ENCODE assay signal across 21 cellular contexts in genomic region chr2:33579226-33579625, GRCh38.
"Had no signal": no experiment of that assay in that cellular context is flagged by ENCODE, and none has a peak within 500 bp of the region (broad histone marks: within the 10 kb centered on the region; RNA-seq: fewer than 3 reads in every experiment).

No MANE protein-coding gene starts in this region.

- DNase-seq: erythroblast; heart left ventricle; hippocampal formation; left colon; left ventricle myocardium superior; mesendoderm; naive B cell; occipital lobe; pancreas; right cardiac atrium; small intestine; stimulated activated CD4-positive, alpha-beta T cell treated with anti-CD3 and anti-CD28 coated beads, Interleukin-12 subunit alpha, Interleukin-12 subunit beta, amount 100 ng/mL, for 4 hours; stimulated activated naive CD4-positive, alpha-beta T cell; stomach; substantia nigra; upper lobe of right lung had no signal

- ATAC-seq: heart left ventricle, left colon, left ventricle myocardium superior, pancreas, right cardiac atrium, upper lobe of right lung had no signal

- H3K36me3 Mint-ChIP-seq: naive B cell had no signal

- H3K9me3 Mint-ChIP-seq: dendritic cell treated with granulocyte-macrophage colony-stimulating factor and Interleukin-4, amounts not matched to agents 40 ng/mL and 50 ng/mL, for 4 days; naive B cell; nephron had no signal

- H3K4me3 ChIP-seq: heart left ventricle, lung, pancreas, stomach, upper lobe of right lung, vagina had no signal

- H3K27ac Mint-ChIP-seq: progenitor cell of endocrine pancreas had no signal

- H3K4me3 Mint-ChIP-seq: dendritic cell treated with granulocyte-macrophage colony-stimulating factor and Interleukin-4, amounts not matched to agents 40 ng/mL and 50 ng/mL, for 4 days; naive B cell; nephron had no signal

- H3K9me3 ChIP-seq: heart left ventricle, pancreas, stomach, upper lobe of right lung, vagina had no signal

- H3K27me3 ChIP-seq: heart left ventricle, pancreas, stomach, upper lobe of right lung, vagina had no signal

- H3K36me3 ChIP-seq: vagina had no signal

- H3K27ac ChIP-seq: heart left ventricle, pancreas, stomach, upper lobe of right lung, vagina had no signal

- H3K27me3 Mint-ChIP-seq: dendritic cell treated with granulocyte-macrophage colony-stimulating factor and Interleukin-4, amounts not matched to agents 40 ng/mL and 50 ng/mL, for 4 days; naive B cell; progenitor cell of endocrine pancreas had no signal

- H3K4me1 ChIP-seq: upper lobe of right lung, vagina had no signal
